In genomic region chr18:46630160-46630559, GRCh38 we compare ENCODE assay signal across 17 cellular contexts. TPM values are rescaled to one million over a fixed set of nuclear protein-coding genes. Genes with fewer than 3 reads are reported as not detected.
DNase-seq lines count a peak whose midpoint lies in the region; ATAC-seq, FAIRE-seq and TF ChIP-seq lines count a peak whose summit lies in the region.
"Had no signal": no experiment of that assay in that cellular context is flagged by ENCODE, and none has a peak within 500 bp of the region (broad histone marks: within the 10 kb centered on the region; RNA-seq: fewer than 3 reads in every experiment).

No MANE protein-coding gene starts in this region.

- H3K79me2 ChIP-seq in endothelial cell of umbilical vein (ENCODE audit: control insufficient read depth, insufficient read depth, low read length) (no peaks in the 10 kb centered on the region), GM23338 (replicated peaks; ENCODE audit: insufficient read depth) (no peaks in the 10 kb centered on the region), Karpas-422 (ENCODE audit: low read length) (no peaks in the 10 kb centered on the region)

- CTCF ChIA-PET in A673 (lab: Charles Lee) = no interaction called here
- CTCF ChIA-PET in endothelial cell of umbilical vein (lab: Charles Lee) = no interaction called here

- ATAC-seq in GM23338 = no peak
- ATAC-seq: gastrocnemius medialis, mucosa of descending colon, T-cell had no signal

- H3K9me1 ChIP-seq in endothelial cell of umbilical vein (replicated peaks; ENCODE audit: control insufficient read depth, extremely low read depth, insufficient read depth, low read length) = no peaks in the 10 kb centered on the region

- H3K36me3 Mint-ChIP-seq in GM23338 (ENCODE audit: low read depth) = no peaks in the 10 kb centered on the region
- H3K36me3 Mint-ChIP-seq: T-cell had no signal

- H3K9me3 ChIP-seq in A673 (ENCODE audit: low read depth, low read length, poor library complexity, severe bottlenecking) = no peaks in the 10 kb centered on the region
- no peaks in the 10 kb centered on the region for H3K9me3 ChIP-seq in endothelial cell of umbilical vein (replicated peaks; ENCODE audit: control insufficient read depth, insufficient read depth, low read length)
- H3K9me3 ChIP-seq in Karpas-422 (ENCODE audit: low read length) = no peaks in the 10 kb centered on the region
- H3K9me3 ChIP-seq: gastrocnemius medialis, mucosa of descending colon had no signal

- no peaks in the 10 kb centered on the region for H3K4me1 ChIP-seq in A673 (ENCODE audit: insufficient read depth, low read length, poor library complexity, severe bottlenecking)
- no peaks in the 10 kb centered on the region for H3K4me1 ChIP-seq in endothelial cell of umbilical vein (ENCODE audit: control insufficient read depth, extremely low read depth, insufficient read depth, low read length)
- no peaks in the 10 kb centered on the region for H3K4me1 ChIP-seq in GM23338 (ENCODE audit: insufficient read depth)
- no peaks in the 10 kb centered on the region for H3K4me1 ChIP-seq in Karpas-422 (ENCODE audit: low read length)
- H3K4me1 ChIP-seq: gastrocnemius medialis had no signal

- no peak overlapping the region for H3K27ac Mint-ChIP-seq in GM23338
- H3K27ac Mint-ChIP-seq: stimulated activated naive CD8-positive, alpha-beta T cell treated with anti-CD3 and anti-CD28 coated beads, Interleukin-15, Interleukin-2, amounts not matched to agents 100 ng/mL and 50 ng/mL, for 24 hours; T-cell had no signal

- no peaks in the 10 kb centered on the region for H3K4me1 Mint-ChIP-seq in GM23338

- peak; percentile 26 for DNase-seq in A673 (ENCODE audit: low spot score)
- DNase-seq in GM12865 (ENCODE audit: low read depth) = peak; percentile 49
- peak; percentile 41 for DNase-seq in NCI-H226
- DNase-seq in endothelial cell of umbilical vein (ENCODE audit: low read depth, low spot score) = no peak
- DNase-seq in GM23338 (ENCODE audit: low spot score) = no peak
- no peak for DNase-seq in stimulated activated CD4-positive, alpha-beta T cell treated with anti-CD3 and anti-CD28 coated beads, Interleukin-4, amount 100 ng/mL, for 4 hours
- no peak for DNase-seq in Karpas-422
- no peak for DNase-seq in stimulated activated CD4-positive, alpha-beta T cell treated with anti-CD3 and anti-CD28 coated beads, Interleukin-12 subunit alpha, Interleukin-12 subunit beta, amount 100 ng/mL, for 4 hours
- DNase-seq: activated CD4-positive, alpha-beta T cell treated with anti-CD3 and anti-CD28 coated beads for 4 hours; C1 segment of cervical spinal cord; gastrocnemius medialis; GDM1; mucosa of descending colon; stimulated activated CD4-positive, alpha-beta T cell treated with anti-CD3 and anti-CD28 coated beads, Interleukin-4, amount 100 ng/mL, for 24 hours; T-cell had no signal

- H3K4me3 ChIP-seq in A673 (ENCODE audit: low read depth, low read length, poor library complexity, severe bottlenecking) (no peak overlapping the region), GM12865 (ENCODE audit: low read depth, low read length) (no peak overlapping the region), endothelial cell of umbilical vein (replicated peaks in 1 of 3; ENCODE audit: insufficient read depth in 1 of 3, low read depth in 1 of 3, low read length in 3 of 3) (no peak overlapping the region), GM23338 (no peak overlapping the region), Karpas-422 (ENCODE audit: low read length) (no peak overlapping the region)
- H3K4me3 ChIP-seq: gastrocnemius medialis, mucosa of descending colon had no signal

- H4K20me1 ChIP-seq in endothelial cell of umbilical vein (replicated peaks; ENCODE audit: control insufficient read depth, extremely low read depth, insufficient read depth, low read length) (no peaks in the 10 kb centered on the region), GM23338 (replicated peaks; ENCODE audit: insufficient read depth) (no peaks in the 10 kb centered on the region), Karpas-422 (ENCODE audit: insufficient read depth, low read depth, low read length) (no peaks in the 10 kb centered on the region)

- no peak for TF ChIP-seq CTCF in A673 (conservative IDR thresholded peaks at IDR 0.05; ENCODE audit: low read depth, low read length)
- no peak for TF ChIP-seq CTCF in GM12865 (IDR thresholded peaks at IDR 0.05; ENCODE audit: insufficient read depth, low read depth, low read length, missing control alignments)
- no peak for TF ChIP-seq CTCF in endothelial cell of umbilical vein (IDR thresholded peaks at IDR 0.05; ENCODE audit: extremely low read depth in 1 of 2, insufficient read depth in 1 of 2, low read depth in 1 of 2, low read length in 2 of 2)
- TF ChIP-seq CTCF in GM23338 (conservative IDR thresholded peaks at IDR 0.05; ENCODE audit: low read depth in 2 of 2) = no peak

- POLR2A ChIA-PET in A673 (lab: Charles Lee; ENCODE audit: low non-redundant PET) (no interaction called here), endothelial cell of umbilical vein (lab: Charles Lee) (no interaction called here)

- H3K9ac ChIP-seq in endothelial cell of umbilical vein (replicated peaks; ENCODE audit: extremely low read depth, insufficient read depth, low read length) (no peak overlapping the region), Karpas-422 (ENCODE audit: low read length) (no peak overlapping the region)

- H3K9me2 ChIP-seq in GM23338 (ENCODE audit: insufficient read depth) (no peaks in the 10 kb centered on the region; the same call in 1 of the 2 replicates), Karpas-422 (replicated peaks; ENCODE audit: insufficient read depth, low read length) (no peaks in the 10 kb centered on the region)

- H3F3A ChIP-seq in GM23338 (replicated peaks; ENCODE audit: low read depth) = no peaks in the 10 kb centered on the region

- intact Hi-C loops in A673 (cut with micrococcal nuclease; ENCODE audit: unreplicated experiment) (no loop called here), endothelial cell of umbilical vein (cut with micrococcal nuclease) (no loop called here)

- H3K27ac ChIP-seq in A673 (ENCODE audit: low read depth, low read length, poor library complexity, severe bottlenecking) = no peak overlapping the region
- H3K27ac ChIP-seq in endothelial cell of umbilical vein (ENCODE audit: insufficient read depth, low read depth, low read length) = no peak overlapping the region
- no peak overlapping the region for H3K27ac ChIP-seq in GM23338 (ENCODE audit: low read depth)
- no peak overlapping the region for H3K27ac ChIP-seq in Karpas-422 (ENCODE audit: low read length)
- H3K27ac ChIP-seq: gastrocnemius medialis had no signal

- H3K4me2 ChIP-seq in endothelial cell of umbilical vein (ENCODE audit: insufficient read depth, low read length) (no peak overlapping the region), GM23338 (no peak overlapping the region), Karpas-422 (ENCODE audit: low read depth, low read length, poor library complexity, severe bottlenecking) (no peak overlapping the region)

- FAIRE-seq in endothelial cell of umbilical vein (lab: Jason Lieb, UNC) = peak; percentile 35
- FAIRE-seq: islet of Langerhans had no signal

- BruUV-seq in A673 (replicated peaks; lab: Mats Ljungman, UMichigan) = no TSS peak
- BruUV-seq in endothelial cell of umbilical vein (replicated peaks; lab: Mats Ljungman, UMichigan) = no TSS peak

- TF ChIP-seq POLR2A in endothelial cell of umbilical vein (IDR thresholded peaks at IDR 0.05; ENCODE audit: low read depth, low read length) = no peak

- H3K4me3 Mint-ChIP-seq in GM23338 = no peak overlapping the region
- H3K4me3 Mint-ChIP-seq: stimulated activated naive CD8-positive, alpha-beta T cell treated with anti-CD3 and anti-CD28 coated beads, Interleukin-15, Interleukin-2, amounts not matched to agents 100 ng/mL and 50 ng/mL, for 24 hours; T-cell had no signal

- no peaks in the 10 kb centered on the region for H3K9me3 Mint-ChIP-seq in GM23338
- H3K9me3 Mint-ChIP-seq: stimulated activated naive CD8-positive, alpha-beta T cell treated with anti-CD3 and anti-CD28 coated beads, Interleukin-15, Interleukin-2, amounts not matched to agents 100 ng/mL and 50 ng/mL, for 24 hours; T-cell had no signal

- dilution Hi-C loops in endothelial cell of umbilical vein (cut with MboI; ENCODE audit: extremely low pct_ligation_motif_present, low sequenced_read_pairs) = no loop called here

- no peaks in the 10 kb centered on the region for H3K27me3 Mint-ChIP-seq in GM23338 (ENCODE audit: insufficient read depth, low read depth, poor library complexity)
- H3K27me3 Mint-ChIP-seq: stimulated activated naive CD8-positive, alpha-beta T cell treated with anti-CD3 and anti-CD28 coated beads, Interleukin-15, Interleukin-2, amounts not matched to agents 100 ng/mL and 50 ng/mL, for 24 hours had no signal

- H2AFZ ChIP-seq in endothelial cell of umbilical vein (ENCODE audit: low read depth, low read length) = no peak overlapping the region
- no peak overlapping the region for H2AFZ ChIP-seq in GM23338
- H2AFZ ChIP-seq in Karpas-422 (ENCODE audit: low read length) = no peak overlapping the region

- H3K27me3 ChIP-seq in A673 (replicated peaks; ENCODE audit: insufficient read depth, low read depth, low read length, poor library complexity) (no peaks in the 10 kb centered on the region), endothelial cell of umbilical vein (ENCODE audit: control insufficient read depth in 2 of 2, insufficient read depth in 2 of 2, low read length in 2 of 2) (no peaks in the 10 kb centered on the region), GM23338 (ENCODE audit: insufficient read depth) (no peaks in the 10 kb centered on the region), Karpas-422 (ENCODE audit: low read length) (0 out of 2 replicates have a peak, but pooled peaks cover 3% of the 10 kb centered on the region)

- H3K36me3 ChIP-seq in A673 (ENCODE audit: insufficient read depth, low read length, poor library complexity, severe bottlenecking) (no peaks in the 10 kb centered on the region), endothelial cell of umbilical vein (ENCODE audit: control insufficient read depth in 2 of 2, extremely low read depth in 1 of 2, insufficient read depth in 2 of 2, low read length in 2 of 2) (no peaks in the 10 kb centered on the region), GM23338 (ENCODE audit: insufficient read depth) (no peaks in the 10 kb centered on the region), Karpas-422 (ENCODE audit: insufficient read depth, low read length) (no peaks in the 10 kb centered on the region)
- H3K36me3 ChIP-seq: gastrocnemius medialis had no signal

RNA-seq across cellular contexts. Expression of gene LOXHD1, which starts 26.9 kb away (rescaled TPM):
- total RNA-seq in A673 (2021) (25.5 and 26.4 TPM in 2 replicates), endothelial cell of umbilical vein (not detected in 2 replicates)
- polyA plus RNA-seq in endothelial cell of umbilical vein (0.02 TPM in 1 of 2 replicates, not detected in the other), GM23338 (2016; fragmentation: Nextera tagmentation; extraction: Ambion mirVana) (0.23 TPM in 1 of 2 replicates, not detected in the other)
- polyA plus RNA-seq in endothelial cell of umbilical vein (2011; cell fraction: cytosol; rRNA removed) = not detected in 2 replicates
- not detected in 2 replicates for polyA plus RNA-seq in endothelial cell of umbilical vein (2011; cell fraction: nucleus; rRNA removed)
- not detected in 2 replicates for polyA plus RNA-seq in endothelial cell of umbilical vein (2012)
- polyA minus RNA-seq in endothelial cell of umbilical vein = not detected in 2 replicates
- not detected for polyA minus RNA-seq in endothelial cell of umbilical vein (2011; cell fraction: cytosol; rRNA and poly(A)+ RNA removed)
- not detected in 2 replicates for polyA minus RNA-seq in endothelial cell of umbilical vein (2011; cell fraction: nucleus; rRNA and poly(A)+ RNA removed)
- total RNA-seq in GM23338 (2014; rRNA removed; shearing (Covaris generic)) = 0.16 and 0.17 TPM in 2 replicates
- total RNA-seq in Karpas-422 (2014; rRNA removed; shearing (Covaris generic); ENCODE audit: low replicate concordance) = not detected in 2 replicates

Comparison
In these comparisons a context has a peak if more than half of its experiments do, and no peak if none do; other contexts are left out.
1. DNase-seq: peak in A673 (single experiment), GM12865 (single experiment) and NCI-H226 (single experiment); none in endothelial cell of umbilical vein (single experiment), GM23338 (single experiment), stimulated activated CD4-positive, alpha-beta T cell treated with anti-CD3 and anti-CD28 coated beads, Interleukin-4, amount 100 ng/mL, for 4 hours (0 of 2), Karpas-422 (single experiment) and stimulated activated CD4-positive, alpha-beta T cell treated with anti-CD3 and anti-CD28 coated beads, Interleukin-12 subunit alpha, Interleukin-12 subunit beta, amount 100 ng/mL, for 4 hours (single experiment).
2. RNA of gene LOXHD1, which starts 26.9 kb away (total RNA-seq): 25.5 to 26.4 TPM in A673; 0.16 to 0.17 TPM in GM23338, not detected in endothelial cell of umbilical vein and not detected in Karpas-422; every median in the first group is over 10 times any median in the second.